31 cellular contexts compared by ENCODE assay signal in the genomic region with DNA sequence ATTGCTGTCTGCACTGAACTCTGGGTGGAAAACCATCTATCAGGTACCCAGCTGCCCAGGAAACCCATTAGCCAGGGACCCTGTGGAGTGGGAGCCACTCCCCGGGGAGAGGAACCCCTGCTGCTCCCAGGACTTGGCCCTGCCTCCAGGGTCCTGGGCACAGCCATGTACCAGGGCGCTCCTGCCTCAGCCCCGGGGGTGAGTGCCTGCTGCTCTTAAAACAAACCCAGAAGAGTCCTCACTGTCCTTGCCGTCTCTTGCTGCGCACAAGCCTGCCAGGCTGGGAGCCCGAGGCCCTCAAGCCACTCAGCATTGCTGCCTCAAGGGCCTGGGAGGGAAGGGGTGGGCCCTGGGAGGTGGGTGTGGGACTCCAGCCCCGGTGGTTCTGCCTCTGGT. TPM values are rescaled to one million over a fixed set of nuclear protein-coding genes. Genes with fewer than 3 reads are reported as not detected.
DNase-seq lines count a peak whose midpoint lies in the region; ATAC-seq and TF ChIP-seq lines count a peak whose summit lies in the region.
"Had no signal": no experiment of that assay in that cellular context is flagged by ENCODE, and none has a peak within 500 bp of the region (broad histone marks: within the 10 kb centered on the region; RNA-seq: fewer than 3 reads in every experiment).

No MANE protein-coding gene starts in this region.

- peaks cover 35 to 38% of the 10 kb centered on the region in 2 donors for H3K36me3 Mint-ChIP-seq in stimulated activated naive B cell treated with anti-CD40 and anti-IgM and Interleukin-4, amounts not matched to agents 10 μg/mL and 1 μg/mL and 100 μg/mL, for 72 hours

- H3K23ac ChIP-seq in neuronal stem cell (ENCODE audit: low read depth, low read length, poor library complexity) = no peak overlapping the region

- H2AFZ ChIP-seq in neuronal stem cell (ENCODE audit: low read length) = no peak overlapping the region

- no peak overlapping the region for H4K91ac ChIP-seq in neuronal stem cell (ENCODE audit: low read depth, low read length, poor library complexity)

- H3K4me3 ChIP-seq in neuronal stem cell (ENCODE audit: low read length in 2 of 2) = no peak overlapping the region
- H3K4me3 ChIP-seq: A549; BLaER1 treated with 17β-estradiol and CSF1 and Interleukin-3, amounts not matched to agents 10 nM and 100 nM; MG63; SJSA1 had no signal

- H2BK12ac ChIP-seq in neuronal stem cell (ENCODE audit: low read length) = no peak overlapping the region

- H3K4me1 ChIP-seq in neuronal stem cell (ENCODE audit: control insufficient read depth in 2 of 2, insufficient read depth in 1 of 2, low read depth in 1 of 2, low read length in 2 of 2) = peaks cover 0 to 5% of the 10 kb centered on the region in 2 donors
- H3K4me1 ChIP-seq: A549, SJSA1 had no signal

- ATAC-seq in stimulated activated naive B cell treated with anti-CD40 and anti-IgM and Interleukin-4, amounts not matched to agents 10 μg/mL and 1 μg/mL and 100 μg/mL, for 72 hours (replicated peaks) = no peak
- no peak for ATAC-seq in GM21515 (IDR thresholded peaks at IDR 0.05; ENCODE audit: unreplicated experiment)
- ATAC-seq: A549, PC-3 had no signal

- H4K8ac ChIP-seq in neuronal stem cell (ENCODE audit: low read depth, low read length) = no peak overlapping the region

- no peak overlapping the region for H2AK5ac ChIP-seq in neuronal stem cell (ENCODE audit: low read depth, low read length)

- peaks cover 7% of the 10 kb centered on the region for H3K79me1 ChIP-seq in neuronal stem cell (ENCODE audit: low read depth, low read length)

- H3K27me3 ChIP-seq in neuronal stem cell (ENCODE audit: control insufficient read depth in 3 of 3, insufficient read depth in 3 of 3, low read depth in 1 of 3, low read length in 3 of 3) = no peaks in the 10 kb centered on the region
- H3K27me3 ChIP-seq: BLaER1 treated with 17β-estradiol and CSF1 and Interleukin-3, amounts not matched to agents 10 nM and 100 nM; MG63; SJSA1 had no signal

- H2BK5ac ChIP-seq in neuronal stem cell (ENCODE audit: low read length) = peak overlapping the region; percentile 24

- H3K9me3 ChIP-seq in neuronal stem cell (replicated peaks in 1 of 2; ENCODE audit: control insufficient read depth in 2 of 2, insufficient read depth in 1 of 2, low read depth in 1 of 2, low read length in 2 of 2) = no peaks in the 10 kb centered on the region
- H3K9me3 ChIP-seq: A549; BLaER1 treated with 17β-estradiol and CSF1 and Interleukin-3, amounts not matched to agents 10 nM and 100 nM; MG63; SJSA1 had no signal

- H2BK15ac ChIP-seq in neuronal stem cell (ENCODE audit: low read length) = no peak overlapping the region

- H3K9ac ChIP-seq in neuronal stem cell (ENCODE audit: low read depth, low read length, poor library complexity) = no peak overlapping the region
- H3K9ac ChIP-seq: BLaER1 treated with 17β-estradiol and CSF1 and Interleukin-3, amounts not matched to agents 10 nM and 100 nM had no signal

- peaks cover 0 to 13% of the 10 kb centered on the region in 2 donors for H3K4me1 Mint-ChIP-seq in stimulated activated naive B cell treated with anti-CD40 and anti-IgM and Interleukin-4, amounts not matched to agents 10 μg/mL and 1 μg/mL and 100 μg/mL, for 72 hours

- TF ChIP-seq CTCF in 22Rv1 (IDR thresholded peaks at IDR 0.05) = no peak

- H3K27me3 Mint-ChIP-seq in stimulated activated naive B cell treated with anti-CD40 and anti-IgM and Interleukin-4, amounts not matched to agents 10 μg/mL and 1 μg/mL and 100 μg/mL, for 72 hours = no peaks in the 10 kb centered on the region
- H3K27me3 Mint-ChIP-seq: CD4-positive, alpha-beta T cell had no signal

- peaks cover 54 to 76% of the 10 kb centered on the region in 2 donors for H3K36me3 ChIP-seq in neuronal stem cell (replicated peaks in 1 of 2; ENCODE audit: control insufficient read depth in 2 of 2, insufficient read depth in 2 of 2, low read length in 2 of 2)

- H3K14ac ChIP-seq in neuronal stem cell (ENCODE audit: low read length) = no peak overlapping the region

- H3K9me3 Mint-ChIP-seq in stimulated activated naive B cell treated with anti-CD40 and anti-IgM and Interleukin-4, amounts not matched to agents 10 μg/mL and 1 μg/mL and 100 μg/mL, for 72 hours = no peaks in the 10 kb centered on the region
- H3K9me3 Mint-ChIP-seq: CD4-positive, alpha-beta T cell had no signal

- no peak overlapping the region for H2BK120ac ChIP-seq in neuronal stem cell (ENCODE audit: low read depth, low read length)

- no peak overlapping the region for H3K18ac ChIP-seq in neuronal stem cell (ENCODE audit: low read length)

- peak overlapping the region in 1 of 2 donors; percentile 29 for H3K4me3 Mint-ChIP-seq in stimulated activated naive B cell treated with anti-CD40 and anti-IgM and Interleukin-4, amounts not matched to agents 10 μg/mL and 1 μg/mL and 100 μg/mL, for 72 hours
- H3K4me3 Mint-ChIP-seq: CD4-positive, alpha-beta T cell had no signal

- no peak overlapping the region for H3K4ac ChIP-seq in neuronal stem cell (ENCODE audit: low read length)

- peak overlapping the region; percentile 75 for H3K27ac Mint-ChIP-seq in stimulated activated naive B cell treated with anti-CD40 and anti-IgM and Interleukin-4, amounts not matched to agents 10 μg/mL and 1 μg/mL and 100 μg/mL, for 72 hours
- H3K27ac Mint-ChIP-seq: CD4-positive, alpha-beta T cell had no signal

- H3K4me2 ChIP-seq in neuronal stem cell (ENCODE audit: insufficient read depth, low read length, poor library complexity, severe bottlenecking) = no peak overlapping the region
- H3K4me2 ChIP-seq: A549; BLaER1 treated with 17β-estradiol and CSF1 and Interleukin-3, amounts not matched to agents 10 nM and 100 nM had no signal

- peak overlapping the region; percentile 20; the same call in 1 of the 2 replicates for H3K27ac ChIP-seq in 22Rv1
- no peak overlapping the region for H3K27ac ChIP-seq in neuronal stem cell (replicated peaks; ENCODE audit: low read length)
- H3K27ac ChIP-seq: A549; BLaER1 treated with 17β-estradiol and CSF1 and Interleukin-3, amounts not matched to agents 10 nM and 100 nM; SJSA1 had no signal

- DNase-seq in NCI-H69 (lab: John Stamatoyannopoulos, UW) (peak; percentile 34), neuronal stem cell (ENCODE audit: low spot score) (no peak), SW480 (ENCODE audit: low spot score) (no peak)
- DNase-seq in stimulated activated naive B cell treated with anti-CD40 and anti-IgM and Interleukin-4, amounts not matched to agents 10 μg/mL and 1 μg/mL and 100 μg/mL, for 72 hours = no peak
- DNase-seq in stimulated activated naive CD4-positive, alpha-beta T cell treated with Interleukin-2 at 50 U/mL for 16 hours (lab: John Stamatoyannopoulos, UW) = no peak
- DNase-seq: AML-193; CD4-positive, alpha-beta T cell; DMS 273 treated with DMSO at 0.1 percent for 48 hours; DMS79; EL; GDM1; GOT3; HCEC 1CT; IMR-90; KG1; MG63; NCI-H1105 treated with DMSO at 0.1 percent for 48 hours; NCI-H187; NCI-H2081 treated with DMSO at 0.1 percent for 48 hours; NCI-H2171; NCI-H226; NCI-H524; NCI-H774; NK-92 treated with Interleukin-12 subunit alpha and Interleukin-12 subunit beta, amount 100 ng/mL, for 24 hours; PC-3; Right ventricle myocardium superior had no signal

- no CpG with 5 or more reads among the region's 7 CpGs for WGBS in neuronal stem cell (ENCODE audit: extremely low coverage in 2 of 2, insufficient read length in 2 of 2, insufficient replicate concordance in 1 of 2), 2 donors

RNA-seq across cellular contexts. Expression of gene SLC25A34, which starts 3.4 kb away (rescaled TPM):
- polyA plus RNA-seq in neuronal stem cell (2013, experiment 1 of 2) = 0.33 TPM
- 0.32 TPM for polyA plus RNA-seq in neuronal stem cell (2013, experiment 2 of 2)

RNA-seq across cellular contexts. Expression of gene TMEM82, which starts 9.6 kb away (rescaled TPM):
- polyA plus RNA-seq in neuronal stem cell (2013, experiment 1 of 2) = not detected
- not detected for polyA plus RNA-seq in neuronal stem cell (2013, experiment 2 of 2)
- polyA plus RNA-seq: A549, IMR-90 had no signal

RNA-seq across cellular contexts. Expression of gene FBLIM1, which starts 25.9 kb away (rescaled TPM):
- 11.5 TPM for polyA plus RNA-seq in neuronal stem cell (2013, experiment 1 of 2)
- 11.4 TPM for polyA plus RNA-seq in neuronal stem cell (2013, experiment 2 of 2)

RNA-seq across cellular contexts. Expression of gene PLEKHM2, which starts 48.6 kb away (rescaled TPM):
- polyA plus RNA-seq in neuronal stem cell (2013, experiment 1 of 2) = 40.8 TPM
- polyA plus RNA-seq in neuronal stem cell (2013, experiment 2 of 2) = 41.5 TPM
